Comparison of ENCODE assay signal across 8 cellular contexts in the genomic region with DNA sequence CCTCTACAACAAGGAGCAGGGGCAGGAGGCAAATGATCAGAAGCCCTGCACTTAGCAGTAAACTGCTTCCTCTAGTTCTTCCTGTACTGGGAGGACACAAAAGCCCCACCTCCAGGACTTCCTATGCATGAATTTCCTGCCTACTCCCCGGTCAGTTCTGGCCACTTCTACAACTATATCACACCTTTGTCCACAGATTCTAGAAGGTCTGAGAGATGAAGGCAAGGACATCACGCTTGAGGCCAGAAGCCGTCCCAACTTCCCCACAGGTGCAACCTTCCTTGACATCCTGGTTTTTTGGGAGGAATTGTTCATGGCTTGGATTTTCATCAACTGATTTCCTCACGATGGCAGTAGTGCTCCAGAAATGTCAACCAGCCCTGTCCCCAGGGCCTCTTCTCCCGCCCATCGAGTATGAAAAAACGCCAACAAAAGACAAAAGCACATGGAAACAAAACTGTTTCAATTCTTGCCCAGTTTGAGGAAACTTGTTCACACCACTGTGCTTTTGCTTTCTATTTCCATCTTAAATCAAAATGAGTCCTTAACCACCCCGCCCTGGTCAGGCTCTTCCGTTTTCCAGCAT.
DNase-seq lines count a peak whose midpoint lies in the region; ATAC-seq and TF ChIP-seq lines count a peak whose summit lies in the region.

No MANE protein-coding gene starts in this region.

- H3K4me1 ChIP-seq in adrenal gland (replicated peaks in 1 of 2) = peaks cover 0 to 6% of the 10 kb centered on the region in 2 donors

- 31 to 67% (median 52%) methylated on average over 9 of the region's 9 CpGs for WGBS in adrenal gland, 4 donors

- POLR2A ChIA-PET in GM10248 (lab: Yijun Ruan, JAX) = no interaction called here

- H3K9me3 ChIP-seq in adrenal gland (replicated peaks in 1 of 3) = no peaks in the 10 kb centered on the region

- H3K4me3 ChIP-seq in adrenal gland (peak overlapping the region in 2 of 4 donors; percentile 18 to 57), kidney epithelial cell (ENCODE audit: low read depth, low read length) (no peak overlapping the region)

- CTCF ChIA-PET in GM10248 (lab: Yijun Ruan, JAX) = interaction anchor here (2.8 kb wide), 1 partner anchor 11 kb away, joined by 11 read pairs; no protein-coding TSS in a partner anchor

- no peak for TF ChIP-seq POLR2A in adrenal gland (IDR thresholded peaks at IDR 0.05)

- H3K27me3 ChIP-seq in adrenal gland (no peaks in the 10 kb centered on the region), kidney epithelial cell (ENCODE audit: control insufficient read depth, insufficient read depth, low read length) (no peaks in the 10 kb centered on the region)

- H3K36me3 ChIP-seq in adrenal gland (replicated peaks in 1 of 2) (no peaks in the 10 kb centered on the region), kidney epithelial cell (ENCODE audit: control insufficient read depth, insufficient read depth, low read length) (no peaks in the 10 kb centered on the region)

- intact Hi-C loops in adrenal gland (cut with DNase I) = no loop called here

- DNase-seq in GM10248 (ENCODE audit: extremely low spot score) (peak; percentile 40), adrenal gland (peak in 6 of 7 donors; percentile 30 to 94 (median 91)), kidney epithelial cell (ENCODE audit: low read depth) (peak; percentile 32), NCI-H1694 (lab: John Stamatoyannopoulos, UW) (no peak), NCI-H510A (lab: John Stamatoyannopoulos, UW) (no peak)
- DNase-seq in stimulated activated CD8-positive, alpha-beta memory T cell treated with anti-CD3 and anti-CD28 coated beads, Interleukin-15, amount 100 ng/mL, for 1 hour (ENCODE audit: low read depth) = peak; percentile 30

- H3K27ac ChIP-seq in adrenal gland = peak overlapping the region in 2 of 5 donors; percentile 24 to 31

- ATAC-seq in HG02759 (IDR thresholded peaks at IDR 0.05; ENCODE audit: unreplicated experiment) = peak; percentile 59
- ATAC-seq in SK-N-SH treated with all-trans-retinoic acid at 6 μM for 48 hours = peak; percentile 82

- TF ChIP-seq CTCF in GM10248 (IDR thresholded peaks at IDR 0.05; ENCODE audit: control extremely low read depth, extremely low read depth, low read depth, missing control alignments) (peak; percentile 10), adrenal gland (IDR thresholded peaks at IDR 0.05) (peak; percentile 10 to 84 (median 44)), kidney epithelial cell (IDR thresholded peaks at IDR 0.05; ENCODE audit: insufficient read depth, low read length, poor library complexity, severe bottlenecking) (no peak)

TF ChIP-seq in SK-N-SH treated with all-trans-retinoic acid at 6 μM for 48 hours, 23 proteins besides CTCF, POLR2A, EP300 and RAD21:
- TF ChIP-seq CSRNP3 (CRISPR knock-in tag; IDR thresholded peaks at IDR 0.05) = no peak
- no peak for TF ChIP-seq SNAI2 (CRISPR knock-in tag; IDR thresholded peaks at IDR 0.05)
- TF ChIP-seq, protein P1, sequence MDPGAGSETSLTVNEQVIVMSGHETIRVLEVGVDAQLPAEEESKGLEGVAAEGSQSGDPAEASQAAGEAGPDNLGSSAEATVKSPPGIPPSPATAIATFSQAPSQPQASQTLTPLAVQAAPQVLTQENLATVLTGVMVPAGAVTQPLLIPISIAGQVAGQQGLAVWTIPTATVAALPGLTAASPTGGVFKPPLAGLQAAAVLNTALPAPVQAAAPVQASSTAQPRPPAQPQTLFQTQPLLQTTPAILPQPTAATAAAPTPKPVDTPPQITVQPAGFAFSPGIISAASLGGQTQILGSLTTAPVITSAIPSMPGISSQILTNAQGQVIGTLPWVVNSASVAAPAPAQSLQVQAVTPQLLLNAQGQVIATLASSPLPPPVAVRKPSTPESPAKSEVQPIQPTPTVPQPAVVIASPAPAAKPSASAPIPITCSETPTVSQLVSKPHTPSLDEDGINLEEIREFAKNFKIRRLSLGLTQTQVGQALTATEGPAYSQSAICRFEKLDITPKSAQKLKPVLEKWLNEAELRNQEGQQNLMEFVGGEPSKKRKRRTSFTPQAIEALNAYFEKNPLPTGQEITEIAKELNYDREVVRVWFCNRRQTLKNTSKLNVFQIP (CRISPR knock-in tag; IDR thresholded peaks at IDR 0.05; ENCODE audit: borderline replicate concordance, low read depth) = no peak
- TF ChIP-seq ZFP3 (CRISPR knock-in tag; IDR thresholded peaks at IDR 0.05) = no peak
- TF ChIP-seq ZC3H10 (CRISPR knock-in tag; IDR thresholded peaks at IDR 0.05) = no peak
- TF ChIP-seq, protein P2, sequence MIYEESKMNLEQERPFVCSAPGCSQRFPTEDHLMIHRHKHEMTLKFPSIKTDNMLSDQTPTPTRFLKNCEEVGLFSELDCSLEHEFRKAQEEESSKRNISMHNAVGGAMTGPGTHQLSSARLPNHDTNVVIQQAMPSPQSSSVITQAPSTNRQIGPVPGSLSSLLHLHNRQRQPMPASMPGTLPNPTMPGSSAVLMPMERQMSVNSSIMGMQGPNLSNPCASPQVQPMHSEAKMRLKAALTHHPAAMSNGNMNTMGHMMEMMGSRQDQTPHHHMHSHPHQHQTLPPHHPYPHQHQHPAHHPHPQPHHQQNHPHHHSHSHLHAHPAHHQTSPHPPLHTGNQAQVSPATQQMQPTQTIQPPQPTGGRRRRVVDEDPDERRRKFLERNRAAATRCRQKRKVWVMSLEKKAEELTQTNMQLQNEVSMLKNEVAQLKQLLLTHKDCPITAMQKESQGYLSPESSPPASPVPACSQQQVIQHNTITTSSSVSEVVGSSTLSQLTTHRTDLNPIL (CRISPR knock-in tag; IDR thresholded peaks at IDR 0.05; ENCODE audit: low read depth) = no peak
- TF ChIP-seq TSHZ2 (CRISPR knock-in tag; IDR thresholded peaks at IDR 0.05) = no peak
- no peak for TF ChIP-seq BACH2 (CRISPR knock-in tag; IDR thresholded peaks at IDR 0.05; ENCODE audit: borderline replicate concordance)
- no peak for TF ChIP-seq TCF4 (CRISPR knock-in tag; IDR thresholded peaks at IDR 0.05; ENCODE audit: borderline replicate concordance)
- no peak for TF ChIP-seq ZFP30 (CRISPR knock-in tag; IDR thresholded peaks at IDR 0.05)
- no peak for TF ChIP-seq RARB (CRISPR knock-in tag; IDR thresholded peaks at IDR 0.05)
- no peak for TF ChIP-seq PPARA (CRISPR knock-in tag; IDR thresholded peaks at IDR 0.05; ENCODE audit: borderline replicate concordance)

Comparison
In these comparisons a context has a peak if more than half of its experiments do, and no peak if none do; other contexts are left out.
1. DNase-seq: peak in GM10248 (single experiment), adrenal gland (6 of 7), kidney epithelial cell (single experiment) and stimulated activated CD8-positive, alpha-beta memory T cell treated with anti-CD3 and anti-CD28 coated beads, Interleukin-15, amount 100 ng/mL, for 1 hour (single experiment); none in NCI-H1694 (single experiment) and NCI-H510A (single experiment).